ENCODE assay signal across 22 cellular contexts in the genomic region with DNA sequence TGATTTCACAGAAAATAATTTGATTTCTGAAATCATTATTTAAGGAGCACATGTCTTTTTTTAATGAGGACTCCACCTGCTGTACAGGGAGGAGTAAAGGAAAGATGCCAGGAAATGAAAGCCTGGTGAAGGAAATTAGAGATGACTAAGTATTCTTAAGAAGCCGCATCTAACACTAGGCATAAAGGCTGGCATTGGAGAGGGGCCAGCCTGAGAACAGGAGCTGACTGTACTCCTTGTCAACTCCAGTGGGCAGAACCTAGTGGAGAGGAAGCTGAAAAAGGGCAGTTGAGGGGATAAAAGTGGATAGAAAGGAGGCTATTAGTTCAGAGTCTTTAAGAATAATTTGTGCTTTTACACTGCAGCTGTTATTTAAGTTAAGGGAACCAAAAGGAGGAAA.
DNase-seq lines count a peak whose midpoint lies in the region; ATAC-seq and TF ChIP-seq lines count a peak whose summit lies in the region.
"Had no signal": no experiment of that assay in that cellular context is flagged by ENCODE, and none has a peak within 500 bp of the region (broad histone marks: within the 10 kb centered on the region; RNA-seq: fewer than 3 reads in every experiment).

No MANE protein-coding gene starts in this region.

- no peak overlapping the region for H3K4me3 ChIP-seq in A673 (ENCODE audit: low read depth, low read length, poor library complexity, severe bottlenecking)
- H3K4me3 ChIP-seq in mammary epithelial cell (replicated peaks in 1 of 3; ENCODE audit: insufficient read depth in 1 of 3, low read depth in 2 of 3, low read length in 3 of 3): no peak overlapping the region
- H3K4me3 ChIP-seq in testis: no peak overlapping the region
- H3K4me3 ChIP-seq: heart left ventricle, SK-N-MC, upper lobe of right lung had no signal

- H3K27me3 ChIP-seq in A673 (replicated peaks; ENCODE audit: insufficient read depth, low read depth, low read length, poor library complexity) (no peaks in the 10 kb centered on the region), mammary epithelial cell (ENCODE audit: insufficient read depth, low read length) (no peaks in the 10 kb centered on the region), testis (no peaks in the 10 kb centered on the region)
- H3K27me3 ChIP-seq: upper lobe of right lung had no signal

- DNase-seq in A673 (ENCODE audit: low spot score) (peak; percentile 4), HT1080 (ENCODE audit: low read depth) (peak; percentile 68), mammary epithelial cell (peak; percentile 58), glomerular visceral epithelial cell (ENCODE audit: extremely low spot score) (peak; percentile 1), testis (no peak), NCI-H748 (lab: John Stamatoyannopoulos, UW; ENCODE audit: unreplicated experiment) (no peak), NCI-H82 treated with DMSO at 0.1 percent for 48 hours (lab: John Stamatoyannopoulos, UW; ENCODE audit: unreplicated experiment) (no peak)
- DNase-seq: activated CD4-positive, alpha-beta T cell treated with anti-CD3 and anti-CD28 coated beads for 4 hours; activated naive CD4-positive, alpha-beta T cell treated with anti-CD3 and anti-CD28 coated beads, Interleukin-2, amount 10 ng/mL, durations not matched to agents 7 days and 5 days; amniotic stem cell; heart left ventricle; HFFc6; naive B cell; NCI-H1436; NCI-H2107; NCI-H524; small intestine; stimulated activated CD4-positive, alpha-beta T cell treated with anti-CD3 and anti-CD28 coated beads, Interleukin-2, amount 100 ng/mL, for 24 hours; upper lobe of right lung had no signal

- H3K27ac ChIP-seq in A673 (ENCODE audit: low read depth, low read length, poor library complexity, severe bottlenecking): no peak overlapping the region
- H3K27ac ChIP-seq in mammary epithelial cell (ENCODE audit: insufficient read depth, low read depth, low read length): no peak overlapping the region
- H3K27ac ChIP-seq in testis: no peak overlapping the region
- H3K27ac ChIP-seq: C4-2B, heart left ventricle, SK-N-MC, upper lobe of right lung had no signal

- H3K9ac ChIP-seq in mammary epithelial cell (ENCODE audit: insufficient read depth, low read length): no peak overlapping the region

- CTCF ChIA-PET in A673 (lab: Charles Lee): no interaction called here
- CTCF ChIA-PET in mammary epithelial cell (lab: Charles Lee; ENCODE audit: low non-redundant PET): no interaction called here

- POLR2A ChIA-PET in A673 (lab: Charles Lee; ENCODE audit: low non-redundant PET): no interaction called here

- no peaks in the 10 kb centered on the region for H3K9me3 ChIP-seq in A673 (ENCODE audit: low read depth, low read length, poor library complexity, severe bottlenecking)
- no peaks in the 10 kb centered on the region for H3K9me3 ChIP-seq in mammary epithelial cell (replicated peaks; ENCODE audit: insufficient read depth, low read length)
- H3K9me3 ChIP-seq in testis: no peaks in the 10 kb centered on the region
- H3K9me3 ChIP-seq: heart left ventricle, upper lobe of right lung had no signal

- no peaks in the 10 kb centered on the region for H3K36me3 ChIP-seq in A673 (ENCODE audit: insufficient read depth, low read length, poor library complexity, severe bottlenecking)
- no peaks in the 10 kb centered on the region for H3K36me3 ChIP-seq in mammary epithelial cell (ENCODE audit: insufficient read depth, low read length)
- H3K36me3 ChIP-seq in testis (ENCODE audit: low read depth, missing control alignments): no peaks in the 10 kb centered on the region
- H3K36me3 ChIP-seq: heart left ventricle, upper lobe of right lung had no signal

- no peak overlapping the region for H2AFZ ChIP-seq in mammary epithelial cell (ENCODE audit: low read depth, low read length)

- WGBS in mammary epithelial cell (ENCODE audit: low coverage, missing lambda C conversion rate): 0% methylated on average over 1 of the region's 1 CpG
- WGBS in testis, 2 donors: 50 to 78% methylated on average over 1 of the region's 1 CpG

- no peak for TF ChIP-seq CTCF in A673 (conservative IDR thresholded peaks at IDR 0.05; ENCODE audit: low read depth, low read length)
- TF ChIP-seq CTCF in mammary epithelial cell (conservative IDR thresholded peaks at IDR 0.05 in 1 of 2, IDR thresholded peaks at IDR 0.05 in 1 of 2; ENCODE audit: extremely low read depth in 1 of 2, insufficient read depth in 1 of 2, low read depth in 1 of 2, low read length in 2 of 2): no peak
- TF ChIP-seq CTCF in testis (IDR thresholded peaks at IDR 0.05): no peak

- in situ Hi-C loops in mammary epithelial cell (cut with MboI; ENCODE audit: low sequenced_read_pairs in 2 of 2): no loop called here

- H3K79me2 ChIP-seq in mammary epithelial cell (ENCODE audit: insufficient read depth, low read length): no peaks in the 10 kb centered on the region

- no TSS peak for BruUV-seq in A673 (replicated peaks; lab: Mats Ljungman, UMichigan)
- BruUV-seq in mammary epithelial cell (replicated peaks; lab: Mats Ljungman, UMichigan): no TSS peak

- dilution Hi-C loops in mammary epithelial cell (cut with HindIII; ENCODE audit: low sequenced_read_pairs): no loop called here

- H4K20me1 ChIP-seq in mammary epithelial cell (ENCODE audit: insufficient read depth, low read length): peaks cover 3% of the 10 kb centered on the region

- ATAC-seq in GM18868 (IDR thresholded peaks at IDR 0.05; ENCODE audit: unreplicated experiment): no peak
- ATAC-seq: heart left ventricle, upper lobe of right lung had no signal

- intact Hi-C loops in A673 (cut with micrococcal nuclease; ENCODE audit: unreplicated experiment) (no loop called here), mammary epithelial cell (cut with micrococcal nuclease) (no loop called here), testis (cut with DNase I; ENCODE audit: low total_unique reads) (no loop called here)

- H3K4me2 ChIP-seq in mammary epithelial cell (ENCODE audit: insufficient read depth, low read depth, low read length): no peak overlapping the region

- no peak for TF ChIP-seq POLR2A in testis (IDR thresholded peaks at IDR 0.05)

- no peaks in the 10 kb centered on the region for H3K4me1 ChIP-seq in A673 (ENCODE audit: insufficient read depth, low read length, poor library complexity, severe bottlenecking)
- no peaks in the 10 kb centered on the region for H3K4me1 ChIP-seq in mammary epithelial cell (ENCODE audit: insufficient read depth, low read length)
- H3K4me1 ChIP-seq in testis: no peaks in the 10 kb centered on the region
- H3K4me1 ChIP-seq: heart left ventricle, upper lobe of right lung had no signal

Comparison
In these comparisons a context has a peak if more than half of its experiments do, and no peak if none do; other contexts are left out.
1. DNase-seq: peak in A673 (single experiment), HT1080 (single experiment), mammary epithelial cell (single experiment) and glomerular visceral epithelial cell (single experiment); none in testis (single experiment), NCI-H748 (single experiment) and NCI-H82 treated with DMSO at 0.1 percent for 48 hours (single experiment).